In the genomic region with DNA sequence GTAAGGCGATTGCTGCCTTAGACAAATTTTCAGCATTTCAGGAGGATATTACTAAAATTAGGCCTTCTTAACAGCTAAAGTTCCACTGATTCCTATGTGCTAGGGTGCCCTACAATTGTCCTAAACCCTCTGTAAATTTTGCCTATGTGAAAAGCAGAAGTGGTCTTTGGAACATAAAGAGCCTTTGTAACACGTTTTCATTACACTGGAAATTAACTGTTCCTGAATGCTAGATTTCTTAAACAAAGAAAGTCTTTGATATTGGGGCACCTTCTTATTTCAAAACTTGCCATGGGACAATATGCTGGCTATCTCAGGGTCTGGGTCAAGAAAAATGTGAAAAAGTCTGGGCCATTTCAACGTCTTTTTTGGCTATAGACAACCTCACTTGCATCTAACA, we compare ENCODE assay signal across 22 cellular contexts.
"Had no signal": no experiment of that assay in that cellular context is flagged by ENCODE, and none has a peak within 500 bp of the region (broad histone marks: within the 10 kb centered on the region; RNA-seq: fewer than 3 reads in every experiment).

No MANE protein-coding gene starts in this region.

- H3K4me3 ChIP-seq: body of pancreas, esophagus muscularis mucosa had no signal

- H3K27ac ChIP-seq: body of pancreas, esophagus muscularis mucosa, VCaP had no signal

- ATAC-seq: activated T-cell treated with anti-CD3 and anti-CD28 coated beads, Interleukin-2, amount 50 U/mL, for 4 hours; activated T-helper 17 cell treated with anti-CD3 and anti-CD28 coated beads, Interleukin-2, amount 50 U/mL, for 72 hours; body of pancreas; effector memory CD8-positive, alpha-beta T cell had no signal

- H3K9me3 ChIP-seq: body of pancreas, esophagus muscularis mucosa had no signal

- DNase-seq: activated CD4-positive, alpha-beta memory T cell treated with anti-CD3 and anti-CD28 coated beads, Interleukin-2, amount 10 ng/mL, durations not matched to agents 7 days and 5 days; activated CD4-positive, alpha-beta T cell treated with anti-CD3 and anti-CD28 coated beads for 1 hour; activated CD4-positive, alpha-beta T cell treated with anti-CD3 and anti-CD28 coated beads for 4 hours; activated CD4-positive, alpha-beta T cell treated with anti-CD3 and anti-CD28 coated beads, Interleukin-2, amount 50 U/mL, for 4 hours; activated effector memory CD4-positive, alpha-beta T cell treated with Interleukin-2 at 50 U/mL for 16 hours; activated gamma-delta T cell treated with Interleukin-2 at 50 U/mL for 16 hours; activated naive CD4-positive, alpha-beta T cell treated with anti-CD3 and anti-CD28 coated beads, Interleukin-2, amount 50 U/mL, for 16 hours; activated naive CD4-positive, alpha-beta T cell treated with Interleukin-2 at 50 U/mL for 16 hours; activated T-cell treated with anti-CD3 and anti-CD28 coated beads, Interleukin-2, amount 50 U/mL, for 4 hours; amniotic stem cell; body of pancreas; cortex of kidney; dermis blood vessel endothelial cell; effector CD4-positive, alpha-beta T cell; effector memory CD8-positive, alpha-beta T cell; T-helper 2 cell had no signal

- H3K27me3 ChIP-seq: body of pancreas, esophagus muscularis mucosa had no signal

- H3K36me3 ChIP-seq: esophagus muscularis mucosa had no signal

- FAIRE-seq: colon, frontal cortex, TTC549 had no signal
